ENCODE assay signal across 1 cellular context in genomic region chr6:13729891-13730290, GRCh38.
TF ChIP-seq lines count a peak whose summit lies in the region.

No MANE protein-coding gene starts in this region.

TF ChIP-seq in SK-N-SH treated with all-trans-retinoic acid at 6 μM for 48 hours, 23 proteins besides CTCF, POLR2A, EP300 and RAD21:
- TF ChIP-seq ARNTL (CRISPR knock-in tag; IDR thresholded peaks at IDR 0.05; ENCODE audit: borderline replicate concordance, low read depth) (no peak), CSDC2 (CRISPR knock-in tag; IDR thresholded peaks at IDR 0.05) (no peak), GLIS3 (CRISPR knock-in tag; IDR thresholded peaks at IDR 0.05) (no peak), ZFP30 (CRISPR knock-in tag; IDR thresholded peaks at IDR 0.05) (no peak), ISL1 (CRISPR knock-in tag; IDR thresholded peaks at IDR 0.05) (no peak), ZC3H10 (CRISPR knock-in tag; IDR thresholded peaks at IDR 0.05) (no peak), ESRRG (CRISPR knock-in tag; IDR thresholded peaks at IDR 0.05) (no peak), ZNF8 (CRISPR knock-in tag; IDR thresholded peaks at IDR 0.05) (no peak), ZFP3 (CRISPR knock-in tag; IDR thresholded peaks at IDR 0.05) (no peak), PPARA (CRISPR knock-in tag; IDR thresholded peaks at IDR 0.05; ENCODE audit: borderline replicate concordance) (no peak)
- TF ChIP-seq, protein P1, sequence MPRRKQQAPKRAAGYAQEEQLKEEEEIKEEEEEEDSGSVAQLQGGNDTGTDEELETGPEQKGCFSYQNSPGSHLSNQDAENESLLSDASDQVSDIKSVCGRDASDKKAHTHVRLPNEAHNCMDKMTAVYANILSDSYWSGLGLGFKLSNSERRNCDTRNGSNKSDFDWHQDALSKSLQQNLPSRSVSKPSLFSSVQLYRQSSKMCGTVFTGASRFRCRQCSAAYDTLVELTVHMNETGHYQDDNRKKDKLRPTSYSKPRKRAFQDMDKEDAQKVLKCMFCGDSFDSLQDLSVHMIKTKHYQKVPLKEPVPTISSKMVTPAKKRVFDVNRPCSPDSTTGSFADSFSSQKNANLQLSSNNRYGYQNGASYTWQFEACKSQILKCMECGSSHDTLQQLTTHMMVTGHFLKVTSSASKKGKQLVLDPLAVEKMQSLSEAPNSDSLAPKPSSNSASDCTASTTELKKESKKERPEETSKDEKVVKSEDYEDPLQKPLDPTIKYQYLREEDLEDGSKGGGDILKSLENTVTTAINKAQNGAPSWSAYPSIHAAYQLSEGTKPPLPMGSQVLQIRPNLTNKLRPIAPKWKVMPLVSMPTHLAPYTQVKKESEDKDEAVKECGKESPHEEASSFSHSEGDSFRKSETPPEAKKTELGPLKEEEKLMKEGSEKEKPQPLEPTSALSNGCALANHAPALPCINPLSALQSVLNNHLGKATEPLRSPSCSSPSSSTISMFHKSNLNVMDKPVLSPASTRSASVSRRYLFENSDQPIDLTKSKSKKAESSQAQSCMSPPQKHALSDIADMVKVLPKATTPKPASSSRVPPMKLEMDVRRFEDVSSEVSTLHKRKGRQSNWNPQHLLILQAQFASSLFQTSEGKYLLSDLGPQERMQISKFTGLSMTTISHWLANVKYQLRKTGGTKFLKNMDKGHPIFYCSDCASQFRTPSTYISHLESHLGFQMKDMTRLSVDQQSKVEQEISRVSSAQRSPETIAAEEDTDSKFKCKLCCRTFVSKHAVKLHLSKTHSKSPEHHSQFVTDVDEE (CRISPR knock-in tag; IDR thresholded peaks at IDR 0.05) = no peak
